9 cellular contexts compared by ENCODE assay signal in the genomic region with DNA sequence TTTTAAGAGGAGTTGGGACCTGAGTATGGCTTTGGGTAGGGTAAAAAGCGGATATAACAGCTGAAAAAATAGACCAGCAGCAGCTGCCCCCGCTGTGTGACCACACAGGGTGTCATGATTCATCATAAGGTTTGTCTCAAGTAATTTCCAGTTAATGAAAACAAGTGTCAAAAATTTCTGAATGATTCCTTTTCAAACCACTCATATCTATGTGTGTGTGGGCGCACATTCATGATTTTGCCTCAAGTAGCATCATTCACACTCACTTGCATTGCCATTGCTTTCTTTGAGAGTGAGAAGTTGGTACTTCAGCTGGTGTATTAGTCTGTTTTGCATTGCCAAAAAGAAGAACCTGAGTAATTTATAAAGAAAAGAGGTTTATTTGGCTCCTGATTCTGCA. TPM values are rescaled to one million over a fixed set of nuclear protein-coding genes. Genes with fewer than 3 reads are reported as not detected.
DNase-seq lines count a peak whose midpoint lies in the region; ATAC-seq and TF ChIP-seq lines count a peak whose summit lies in the region.
"Had no signal": no experiment of that assay in that cellular context is flagged by ENCODE, and none has a peak within 500 bp of the region (broad histone marks: within the 10 kb centered on the region; RNA-seq: fewer than 3 reads in every experiment).

No MANE protein-coding gene starts in this region.

- H3K4me3 Mint-ChIP-seq in activated CD4-positive, alpha-beta T cell treated with anti-CD3 and anti-CD28 coated beads, Interleukin-2, amount 10 ng/mL, durations not matched to agents 7 days and 5 days: no peak overlapping the region

- H3K36me3 ChIP-seq in neutrophil: no peaks in the 10 kb centered on the region
- H3K36me3 ChIP-seq in SK-N-SH (replicated peaks in 1 of 2; ENCODE audit: control insufficient read depth in 1 of 2, insufficient read depth in 2 of 2, low read length in 1 of 2): peaks cover 0 to 9% of the 10 kb centered on the region in 2 experiments

- no peaks in the 10 kb centered on the region for H3K9me2 ChIP-seq in SK-N-SH

- peaks cover 77% of the 10 kb centered on the region for H3K36me3 Mint-ChIP-seq in activated CD4-positive, alpha-beta T cell treated with anti-CD3 and anti-CD28 coated beads, Interleukin-2, amount 10 ng/mL, durations not matched to agents 7 days and 5 days (ENCODE audit: low read depth)

- peaks cover 90 to 100% of the 10 kb centered on the region in 2 experiments for H3K4me1 ChIP-seq in neutrophil (ENCODE audit: control insufficient read depth in 1 of 2, insufficient read depth in 1 of 2, low read depth in 1 of 2, low read length in 1 of 2)
- H3K4me1 ChIP-seq in SK-N-SH (ENCODE audit: control insufficient read depth in 1 of 2, insufficient read depth in 2 of 2, low read depth in 1 of 2, low read length in 1 of 2): peaks cover 7 to 13% of the 10 kb centered on the region in 2 experiments; a peak in 2 of 4 replicates

- H3K9ac ChIP-seq in SK-N-SH: no peak overlapping the region

- H3K4me3 ChIP-seq in neutrophil (ENCODE audit: low read depth in 1 of 2, low read length in 1 of 2) (no peak overlapping the region), SK-N-SH (ENCODE audit: low read depth in 2 of 2, low read length in 1 of 2) (no peak overlapping the region)

- H3K27me3 ChIP-seq in neutrophil: no peaks in the 10 kb centered on the region
- no peaks in the 10 kb centered on the region for H3K27me3 ChIP-seq in SK-N-SH (ENCODE audit: insufficient read depth)

- H3F3A ChIP-seq in SK-N-SH (replicated peaks; ENCODE audit: insufficient read depth): no peaks in the 10 kb centered on the region

- no peak for DNase-seq in activated CD4-positive, alpha-beta T cell treated with anti-CD3 and anti-CD28 coated beads, Interleukin-2, amount 10 ng/mL, durations not matched to agents 7 days and 5 days
- no peak for DNase-seq in RWPE1 (ENCODE audit: low spot score)
- no peak for DNase-seq in posterior cingulate gyrus
- no peak for DNase-seq in SK-N-SH
- DNase-seq: NCI-H2107 had no signal

- H3K27ac ChIP-seq in neutrophil (peak overlapping the region; percentile 86), RWPE1 (no peak overlapping the region), SK-N-SH (ENCODE audit: low read depth in 2 of 2, low read length in 1 of 2) (no peak overlapping the region)

- no peak overlapping the region for H3K4me2 ChIP-seq in SK-N-SH

- intact Hi-C loops in posterior cingulate gyrus (cut with DNase I): no loop called here

- H2AFZ ChIP-seq in SK-N-SH (ENCODE audit: low read depth): no peak overlapping the region

- TF ChIP-seq CTCF in neutrophil (IDR thresholded peaks at IDR 0.05): no peak
- TF ChIP-seq CTCF in RWPE1 (conservative IDR thresholded peaks at IDR 0.05; ENCODE audit: low read depth): no peak
- TF ChIP-seq CTCF in SK-N-SH (IDR thresholded peaks at IDR 0.05): no peak

- TF ChIP-seq EP300 in SK-N-SH (IDR thresholded peaks at IDR 0.05; ENCODE audit: borderline replicate concordance in 1 of 2, low read depth in 1 of 2, low read length in 1 of 2): no peak

- H3K79me2 ChIP-seq in SK-N-SH (ENCODE audit: insufficient read depth): peaks cover 14% of the 10 kb centered on the region; the same call in 1 of the 2 replicates

- H3K9me3 ChIP-seq in neutrophil (no peaks in the 10 kb centered on the region), SK-N-SH (no peaks in the 10 kb centered on the region; the same call in 1 of the 2 replicates)

- no peaks in the 10 kb centered on the region for H4K20me1 ChIP-seq in SK-N-SH (ENCODE audit: insufficient read depth)

- ATAC-seq in GM18867 (IDR thresholded peaks at IDR 0.05; ENCODE audit: unreplicated experiment) (peak; percentile 37), HG03039 (IDR thresholded peaks at IDR 0.05; ENCODE audit: unreplicated experiment) (peak; percentile 22), GM21367 (IDR thresholded peaks at IDR 0.05; ENCODE audit: unreplicated experiment) (no peak)

- TF ChIP-seq RAD21 in SK-N-SH (IDR thresholded peaks at IDR 0.05; ENCODE audit: low read length): no peak

- 94% methylated on average over 3 of the region's 3 CpGs for WGBS in SK-N-SH (ENCODE audit: low lambda C conversion rate)

- H3K27me3 Mint-ChIP-seq in activated CD4-positive, alpha-beta T cell treated with anti-CD3 and anti-CD28 coated beads, Interleukin-2, amount 10 ng/mL, durations not matched to agents 7 days and 5 days: no peaks in the 10 kb centered on the region

- POLR2A ChIA-PET in activated CD4-positive, alpha-beta T cell treated with anti-CD3 and anti-CD28 coated beads, Interleukin-2, amount 10 ng/mL, durations not matched to agents 7 days and 5 days (lab: Charles Lee): interaction anchor here (0.7 kb wide), 1 partner anchor 18 kb away, joined by 3 read pairs; no protein-coding TSS in a partner anchor
- POLR2A ChIA-PET in RWPE1 (lab: Yijun Ruan, JAX; ENCODE audit: low non-redundant PET) (no interaction called here), SK-N-SH (lab: Yijun Ruan, JAX) (no interaction called here)

- H3K4me1 Mint-ChIP-seq in activated CD4-positive, alpha-beta T cell treated with anti-CD3 and anti-CD28 coated beads, Interleukin-2, amount 10 ng/mL, durations not matched to agents 7 days and 5 days: peaks cover 92% of the 10 kb centered on the region

- H3K9me3 Mint-ChIP-seq in activated CD4-positive, alpha-beta T cell treated with anti-CD3 and anti-CD28 coated beads, Interleukin-2, amount 10 ng/mL, durations not matched to agents 7 days and 5 days: no peaks in the 10 kb centered on the region

- CTCF ChIA-PET in activated CD4-positive, alpha-beta T cell treated with anti-CD3 and anti-CD28 coated beads, Interleukin-2, amount 10 ng/mL, durations not matched to agents 7 days and 5 days (lab: Charles Lee): interaction anchor here (1.1 to 2.1 kb wide), 7 partner anchors 9 to 355 kb away, joined by 3 to 8 read pairs (median 4); a partner anchor contains a TSS
- CTCF ChIA-PET in RWPE1 (lab: Yijun Ruan, JAX): interaction anchor here (0.7 to 1.2 kb wide), 3 partner anchors 9 to 68 kb away, joined by 3 to 6 read pairs (median 5); no protein-coding TSS in a partner anchor
- CTCF ChIA-PET in SK-N-SH (lab: Yijun Ruan, JAX): interaction anchor here (0.9 to 2.9 kb wide), 5 partner anchors 9 to 356 kb away, joined by 3 to 8 read pairs (median 4); a partner anchor contains a TSS

- peak overlapping the region; percentile 68 for H3K27ac Mint-ChIP-seq in activated CD4-positive, alpha-beta T cell treated with anti-CD3 and anti-CD28 coated beads, Interleukin-2, amount 10 ng/mL, durations not matched to agents 7 days and 5 days

TF ChIP-seq in SK-N-SH, 30 proteins besides CTCF, POLR2A, EP300 and RAD21 (continues in another document):
- TF ChIP-seq TAF1 (IDR thresholded peaks at IDR 0.05; ENCODE audit: borderline replicate concordance, low read depth, low read length) (no peak), MXI1 (IDR thresholded peaks at IDR 0.05; ENCODE audit: low read depth, low read length) (no peak), YY1 (IDR thresholded peaks at IDR 0.05; ENCODE audit: low read depth) (no peak), GATA2 (CRISPR knock-in tag; IDR thresholded peaks at IDR 0.05) (no peak), MEF2A (IDR thresholded peaks at IDR 0.05; ENCODE audit: borderline replicate concordance, low read depth) (no peak), SMC3 (IDR thresholded peaks at IDR 0.05; ENCODE audit: low read depth, low read length) (no peak)
- TF ChIP-seq, protein P1, sequence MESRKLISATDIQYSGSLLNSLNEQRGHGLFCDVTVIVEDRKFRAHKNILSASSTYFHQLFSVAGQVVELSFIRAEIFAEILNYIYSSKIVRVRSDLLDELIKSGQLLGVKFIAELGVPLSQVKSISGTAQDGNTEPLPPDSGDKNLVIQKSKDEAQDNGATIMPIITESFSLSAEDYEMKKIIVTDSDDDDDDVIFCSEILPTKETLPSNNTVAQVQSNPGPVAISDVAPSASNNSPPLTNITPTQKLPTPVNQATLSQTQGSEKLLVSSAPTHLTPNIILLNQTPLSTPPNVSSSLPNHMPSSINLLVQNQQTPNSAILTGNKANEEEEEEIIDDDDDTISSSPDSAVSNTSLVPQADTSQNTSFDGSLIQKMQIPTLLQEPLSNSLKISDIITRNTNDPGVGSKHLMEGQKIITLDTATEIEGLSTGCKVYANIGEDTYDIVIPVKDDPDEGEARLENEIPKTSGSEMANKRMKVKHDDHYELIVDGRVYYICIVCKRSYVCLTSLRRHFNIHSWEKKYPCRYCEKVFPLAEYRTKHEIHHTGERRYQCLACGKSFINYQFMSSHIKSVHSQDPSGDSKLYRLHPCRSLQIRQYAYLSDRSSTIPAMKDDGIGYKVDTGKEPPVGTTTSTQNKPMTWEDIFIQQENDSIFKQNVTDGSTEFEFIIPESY (IDR thresholded peaks at IDR 0.05; ENCODE audit: borderline replicate concordance, low read depth): no peak
- TF ChIP-seq, protein P2, sequence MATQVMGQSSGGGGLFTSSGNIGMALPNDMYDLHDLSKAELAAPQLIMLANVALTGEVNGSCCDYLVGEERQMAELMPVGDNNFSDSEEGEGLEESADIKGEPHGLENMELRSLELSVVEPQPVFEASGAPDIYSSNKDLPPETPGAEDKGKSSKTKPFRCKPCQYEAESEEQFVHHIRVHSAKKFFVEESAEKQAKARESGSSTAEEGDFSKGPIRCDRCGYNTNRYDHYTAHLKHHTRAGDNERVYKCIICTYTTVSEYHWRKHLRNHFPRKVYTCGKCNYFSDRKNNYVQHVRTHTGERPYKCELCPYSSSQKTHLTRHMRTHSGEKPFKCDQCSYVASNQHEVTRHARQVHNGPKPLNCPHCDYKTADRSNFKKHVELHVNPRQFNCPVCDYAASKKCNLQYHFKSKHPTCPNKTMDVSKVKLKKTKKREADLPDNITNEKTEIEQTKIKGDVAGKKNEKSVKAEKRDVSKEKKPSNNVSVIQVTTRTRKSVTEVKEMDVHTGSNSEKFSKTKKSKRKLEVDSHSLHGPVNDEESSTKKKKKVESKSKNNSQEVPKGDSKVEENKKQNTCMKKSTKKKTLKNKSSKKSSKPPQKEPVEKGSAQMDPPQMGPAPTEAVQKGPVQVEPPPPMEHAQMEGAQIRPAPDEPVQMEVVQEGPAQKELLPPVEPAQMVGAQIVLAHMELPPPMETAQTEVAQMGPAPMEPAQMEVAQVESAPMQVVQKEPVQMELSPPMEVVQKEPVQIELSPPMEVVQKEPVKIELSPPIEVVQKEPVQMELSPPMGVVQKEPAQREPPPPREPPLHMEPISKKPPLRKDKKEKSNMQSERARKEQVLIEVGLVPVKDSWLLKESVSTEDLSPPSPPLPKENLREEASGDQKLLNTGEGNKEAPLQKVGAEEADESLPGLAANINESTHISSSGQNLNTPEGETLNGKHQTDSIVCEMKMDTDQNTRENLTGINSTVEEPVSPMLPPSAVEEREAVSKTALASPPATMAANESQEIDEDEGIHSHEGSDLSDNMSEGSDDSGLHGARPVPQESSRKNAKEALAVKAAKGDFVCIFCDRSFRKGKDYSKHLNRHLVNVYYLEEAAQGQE (IDR thresholded peaks at IDR 0.05; ENCODE audit: low read depth, low read length): no peak

RNA-seq across cellular contexts. Expression of a gene that starts 12.1 kb away (rescaled TPM):
- 100 to 1,000 TPM; 167 to 184 TPM for total RNA-seq in activated CD4-positive, alpha-beta T cell treated with anti-CD3 and anti-CD28 coated beads, Interleukin-2, amount 10 ng/mL, durations not matched to agents 7 days and 5 days
- polyA plus RNA-seq in SK-N-SH (2012; rRNA removed): 28.3 and 31.3 TPM in 2 replicates
- polyA plus RNA-seq in SK-N-SH (2012; cell fraction: cytosol; rRNA removed): 33.8 and 41.5 TPM in 2 replicates
- 11.7 and 15.5 TPM in 2 replicates for polyA plus RNA-seq in SK-N-SH (2012; cell fraction: nucleus; rRNA removed)
